9 cellular contexts compared by ENCODE assay signal in the genomic region with DNA sequence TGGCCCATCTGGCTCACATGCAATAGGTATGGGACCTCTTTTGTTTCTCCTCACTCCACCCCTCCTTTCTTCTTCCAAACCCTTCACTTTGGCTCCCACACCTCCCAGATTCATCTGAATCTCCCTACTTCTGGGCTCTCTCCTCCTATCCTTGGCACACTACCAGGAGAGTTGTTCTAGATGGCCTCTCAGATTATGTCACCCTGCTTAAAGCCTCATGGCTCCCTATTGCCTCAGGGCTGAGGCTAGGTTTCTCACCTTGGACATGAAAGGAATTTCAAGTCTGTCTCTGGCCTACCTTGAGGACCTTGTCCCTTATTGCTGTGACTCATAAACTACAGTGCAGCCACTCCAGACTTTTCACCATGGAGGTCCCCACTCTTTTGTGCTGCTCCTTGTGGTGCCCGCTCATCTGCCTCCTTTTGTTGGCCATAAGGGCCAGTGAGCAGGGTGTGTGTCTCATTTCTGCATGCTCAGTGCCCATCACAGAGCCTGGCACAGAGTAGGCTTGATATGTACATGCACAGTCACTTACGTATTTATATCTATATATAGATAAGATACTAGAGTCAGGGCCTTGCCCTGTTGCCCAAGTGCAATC. TPM values are rescaled to one million over a fixed set of nuclear protein-coding genes. Genes with fewer than 3 reads are reported as not detected.
DNase-seq lines count a peak whose midpoint lies in the region; ATAC-seq, FAIRE-seq and TF ChIP-seq lines count a peak whose summit lies in the region.
"Had no signal": no experiment of that assay in that cellular context is flagged by ENCODE, and none has a peak within 500 bp of the region (broad histone marks: within the 10 kb centered on the region; RNA-seq: fewer than 3 reads in every experiment).

No MANE protein-coding gene starts in this region.

- no peak; the same call in 1 of the 2 replicates for ATAC-seq in IMR-90 (ENCODE audit: low read depth)
- peak; percentile 32 for ATAC-seq in body of pancreas
- ATAC-seq in activated CD4-positive, CD25-positive, alpha-beta regulatory T cell treated with anti-CD3 and anti-CD28 coated beads, Interleukin-2, amount 50 U/mL, for 24 hours: no peak

- POLR2A ChIA-PET in IMR-90 (lab: Charles Lee; ENCODE audit: unreplicated experiment): interaction anchor here (2.2 kb wide), 1 partner anchor 10 kb away, joined by 12 read pairs; a partner anchor contains a TSS

- peak overlapping the region; percentile 71 for H4K91ac ChIP-seq in IMR-90 (ENCODE audit: insufficient read depth, low read depth, low read length)

- peak overlapping the region; percentile 86 for H2BK120ac ChIP-seq in IMR-90 (ENCODE audit: low read depth, low read length)

- peak overlapping the region; percentile 53 for H4K5ac ChIP-seq in IMR-90 (ENCODE audit: low read depth, low read length)

- in situ Hi-C loops in IMR-90 (cut with MboI; ENCODE audit: low sequenced_read_pairs): no loop called here

- peak overlapping the region; percentile 79 for H3K4ac ChIP-seq in IMR-90 (ENCODE audit: low read depth, low read length)

- no peak for FAIRE-seq in kidney (lab: Jason Lieb, UNC)

- peak overlapping the region; percentile 27; the same call in 2 of the 3 replicates for H2BK15ac ChIP-seq in IMR-90 (ENCODE audit: low read depth, low read length)

- H3K9ac ChIP-seq in IMR-90 (ENCODE audit: low read depth, low read length) (peak overlapping the region; percentile 54), kidney (ENCODE audit: low read length in 2 of 2) (no peak overlapping the region)

- TF ChIP-seq RAD21 in IMR-90 (IDR thresholded peaks at IDR 0.05; ENCODE audit: low read length): no peak

- BruUV-seq in IMR-90 (replicated peaks; lab: Mats Ljungman, UMichigan): no TSS peak

- H3K9me3 ChIP-seq in IMR-90 (ENCODE audit: control insufficient read depth, insufficient read depth, low read length) (no peaks in the 10 kb centered on the region), body of pancreas (no peaks in the 10 kb centered on the region), kidney (ENCODE audit: control insufficient read depth in 1 of 2, low read length in 2 of 2) (no peaks in the 10 kb centered on the region), testis (no peaks in the 10 kb centered on the region)

- H2AFZ ChIP-seq in IMR-90 (replicated peaks; ENCODE audit: low read length, poor library complexity): peak overlapping the region; percentile 84

- H3K36me3 ChIP-seq in IMR-90 (ENCODE audit: control insufficient read depth, insufficient read depth, low read length) (peaks cover 28% of the 10 kb centered on the region), body of pancreas (replicated peaks in 1 of 2; ENCODE audit: insufficient read depth in 1 of 2, low read depth in 2 of 2) (peaks cover 0 to 6% of the 10 kb centered on the region in 2 donors), kidney (ENCODE audit: control insufficient read depth in 1 of 2, insufficient read depth in 2 of 2, low read length in 2 of 2) (peaks cover 5 to 9% of the 10 kb centered on the region in 2 donors), testis (ENCODE audit: low read depth, missing control alignments) (no peaks in the 10 kb centered on the region)

- H4K20me1 ChIP-seq in IMR-90 (ENCODE audit: insufficient read depth, low read length): peaks cover 19% of the 10 kb centered on the region

- WGBS in IMR-90 (ENCODE audit: extremely low coverage in 2 of 2, insufficient read length in 1 of 2), 2 experiments: no CpG with 5 or more reads among the region's 2 CpGs
- 56 to 75% methylated on average over 2 of the region's 2 CpGs for WGBS in body of pancreas, 2 donors
- WGBS in testis, 2 donors: 81 to 86% methylated on average over 2 of the region's 2 CpGs

- peaks cover 40% of the 10 kb centered on the region for H3K9me1 ChIP-seq in IMR-90 (ENCODE audit: insufficient read depth, low read length)

- peak overlapping the region; percentile 94 for H2AK5ac ChIP-seq in IMR-90 (ENCODE audit: low read depth, low read length)

- dilution Hi-C loops in IMR-90 (cut with HindIII; ENCODE audit: low sequenced_read_pairs, unreplicated experiment): no loop called here

- H3K14ac ChIP-seq in IMR-90 (replicated peaks; ENCODE audit: low read depth, low read length): peak overlapping the region; percentile 41

- TF ChIP-seq POLR2A in IMR-90 (IDR thresholded peaks at IDR 0.05; ENCODE audit: low read depth, low read length) (no peak), body of pancreas (IDR thresholded peaks at IDR 0.05) (no peak), testis (IDR thresholded peaks at IDR 0.05) (no peak)

- H4K8ac ChIP-seq in IMR-90 (ENCODE audit: low read depth in 2 of 2, low read length in 2 of 2): peak overlapping the region; percentile 11 to 85

- H2BK20ac ChIP-seq in IMR-90 (ENCODE audit: low read depth, low read length): peak overlapping the region; percentile 84

- H3K4me1 ChIP-seq in IMR-90 (ENCODE audit: control insufficient read depth, insufficient read depth, low read length) (peaks cover 47% of the 10 kb centered on the region), body of pancreas (no peaks in the 10 kb centered on the region), kidney (ENCODE audit: control insufficient read depth in 1 of 2, insufficient read depth in 1 of 2, low read depth in 1 of 2, low read length in 2 of 2) (peaks cover 4 to 23% of the 10 kb centered on the region in 2 donors), testis (peaks cover 66% of the 10 kb centered on the region)

- TF ChIP-seq CTCF in IMR-90 (conservative IDR thresholded peaks at IDR 0.05; ENCODE audit: low read depth, low read length) (no peak), body of pancreas (IDR thresholded peaks at IDR 0.05) (no peak), kidney (IDR thresholded peaks at IDR 0.05; ENCODE audit: borderline replicate concordance, extremely low read depth, insufficient read depth) (no peak), testis (IDR thresholded peaks at IDR 0.05) (no peak)

- H3K18ac ChIP-seq in IMR-90 (ENCODE audit: low read depth, low read length): peak overlapping the region; percentile 73

- intact Hi-C loops in IMR-90 (cut with micrococcal nuclease): loop anchor here (1.0 to 2.0 kb wide), 2 partner anchors 26 to 121 kb away; a partner anchor contains a TSS
- intact Hi-C loops in body of pancreas (cut with DNase I): no loop called here
- intact Hi-C loops in kidney (cut with DNase I): no loop called here
- intact Hi-C loops in testis (cut with DNase I; ENCODE audit: low total_unique reads): no loop called here

- peak overlapping the region; percentile 36 for H3K4me2 ChIP-seq in IMR-90 (ENCODE audit: low read depth, low read length)

- H2BK5ac ChIP-seq in IMR-90 (ENCODE audit: low read depth, low read length, poor library complexity, severe bottlenecking): peak overlapping the region; percentile 92

- CTCF ChIA-PET in IMR-90 (lab: Yijun Ruan, JAX): no interaction called here

- H2AK9ac ChIP-seq in IMR-90 (replicated peaks; ENCODE audit: low read depth, low read length, poor library complexity): peak overlapping the region; percentile 84

- peak overlapping the region; percentile 45; the same call in 1 of the 2 replicates for H3K56ac ChIP-seq in IMR-90 (ENCODE audit: extremely low read depth, insufficient read depth, low read length)

- no peaks in the 10 kb centered on the region for H3K27me3 ChIP-seq in IMR-90 (ENCODE audit: control insufficient read depth, insufficient read depth, low read length)
- no peaks in the 10 kb centered on the region for H3K27me3 ChIP-seq in body of pancreas
- no peaks in the 10 kb centered on the region for H3K27me3 ChIP-seq in testis

- H3K27ac ChIP-seq in IMR-90 (ENCODE audit: insufficient read depth, low read length) (peak overlapping the region; percentile 95), body of pancreas (peak overlapping the region in 3 of 4 donors; percentile 34 to 54 (median 54)), kidney (ENCODE audit: low read depth in 2 of 2, low read length in 2 of 2) (peak overlapping the region; percentile 49 to 78), testis (peak overlapping the region; percentile 61 to 87)

- peak; percentile 76 for DNase-seq in IMR-90
- DNase-seq in body of pancreas: peak in 2 of 4 donors; percentile 20 to 26
- DNase-seq in kidney: peak; percentile 24
- no peak for DNase-seq in testis
- DNase-seq in NCI-H2081 treated with DMSO at 0.1 percent for 48 hours (lab: John Stamatoyannopoulos, UW): no peak
- no peak for DNase-seq in NOMO-1 treated with dmso at 0.1 percent for 144 hours (lab: John Stamatoyannopoulos, UW; ENCODE audit: unreplicated experiment)
- no peak for DNase-seq in T-helper 2 cell
- DNase-seq: GOT3 had no signal

- peak overlapping the region; percentile 46 for H3K23ac ChIP-seq in IMR-90 (ENCODE audit: low read depth, low read length)

- H3K79me1 ChIP-seq in IMR-90 (ENCODE audit: low read depth in 1 of 2, low read length in 2 of 2): peaks cover 9 to 33% of the 10 kb centered on the region in 2 experiments

- H3K4me3 ChIP-seq in IMR-90 (ENCODE audit: insufficient read depth, low read depth, low read length) (no peak overlapping the region), body of pancreas (no peak overlapping the region), kidney (ENCODE audit: low read length in 2 of 2) (no peak overlapping the region), testis (no peak overlapping the region)

RNA-seq across cellular contexts. Expression of a gene that starts 1.0 kb away (rescaled TPM):
- total RNA-seq in IMR-90 (2012; rRNA removed) (5.0 and 7.0 TPM in 2 replicates), body of pancreas (10 to 100 TPM; 25.7 to 35.3 TPM), kidney (51.1 TPM), testis (10 to 100 TPM; 24.0 to 55.7 TPM)
- polyA plus RNA-seq in IMR-90 (2012; rRNA removed) (69.5 and 71.6 TPM in 2 replicates), kidney (ENCODE audit: insufficient read depth, low read depth, low replicate concordance) (27.6 TPM), testis (ENCODE audit: insufficient read depth, low read depth, low replicate concordance) (108 TPM)
- 64.0 and 103 TPM in 2 replicates for polyA plus RNA-seq in IMR-90 (2012; cell fraction: cytosol; rRNA removed)
- 30.2 and 36.0 TPM in 2 replicates for polyA plus RNA-seq in IMR-90 (2012; cell fraction: nucleus; rRNA removed; ENCODE audit: low replicate concordance)

RNA-seq across cellular contexts. Expression of a gene that starts 9.7 kb away (rescaled TPM):
- total RNA-seq in IMR-90 (2012; rRNA removed) (6.4 and 9.7 TPM in 2 replicates), body of pancreas (10 to 100 TPM; 10.1 to 29.3 TPM), kidney (36.7 TPM), testis (10 to 100 TPM; 49.7 to 65.4 TPM)
- polyA plus RNA-seq in IMR-90 (2012; rRNA removed) (20.7 and 25.4 TPM in 2 replicates), kidney (ENCODE audit: insufficient read depth, low read depth, low replicate concordance) (7.1 TPM), testis (ENCODE audit: insufficient read depth, low read depth, low replicate concordance) (54.1 TPM)
- polyA plus RNA-seq in IMR-90 (2012; cell fraction: cytosol; rRNA removed): 31.6 and 31.9 TPM in 2 replicates
- polyA plus RNA-seq in IMR-90 (2012; cell fraction: nucleus; rRNA removed; ENCODE audit: low replicate concordance): 48.2 and 94.1 TPM in 2 replicates

RNA-seq across cellular contexts. Expression of a gene that starts 23.0 kb away (rescaled TPM):
- total RNA-seq in IMR-90 (2012; rRNA removed): 1.7 and 2.5 TPM in 2 replicates
- 5.5 and 5.7 TPM in 2 replicates for polyA plus RNA-seq in IMR-90 (2012; rRNA removed)
- polyA plus RNA-seq in IMR-90 (2012; cell fraction: cytosol; rRNA removed): 2.2 and 2.8 TPM in 2 replicates
- polyA plus RNA-seq in IMR-90 (2012; cell fraction: nucleus; rRNA removed; ENCODE audit: low replicate concordance): 32.3 and 51.9 TPM in 2 replicates
- 1 to 10 TPM in 1 of 2 donors, under 1 TPM in 1; 0.52 to 5.9 TPM for total RNA-seq in body of pancreas
- 7.3 TPM for total RNA-seq in kidney
- 0.99 TPM for polyA plus RNA-seq in kidney (ENCODE audit: insufficient read depth, low read depth, low replicate concordance)
- total RNA-seq in testis: 1 to 10 TPM; 2.1 to 8.1 TPM
- polyA plus RNA-seq in testis (ENCODE audit: insufficient read depth, low read depth, low replicate concordance): 4.6 TPM

RNA-seq across cellular contexts. Expression of a gene that starts 25.5 kb away (rescaled TPM):
- total RNA-seq in IMR-90 (2012; rRNA removed): 23.3 and 42.5 TPM in 2 replicates
- 43.8 and 54.9 TPM in 2 replicates for polyA plus RNA-seq in IMR-90 (2012; rRNA removed)
- polyA plus RNA-seq in IMR-90 (2012; cell fraction: cytosol; rRNA removed): 53.7 and 71.4 TPM in 2 replicates
- polyA plus RNA-seq in IMR-90 (2012; cell fraction: nucleus; rRNA removed; ENCODE audit: low replicate concordance): 30.7 and 46.9 TPM in 2 replicates
- 10 to 100 TPM; 10.4 to 53.4 TPM for total RNA-seq in body of pancreas
- 32.1 TPM for total RNA-seq in kidney
- 67.5 TPM for polyA plus RNA-seq in kidney (ENCODE audit: insufficient read depth, low read depth, low replicate concordance)
- 10 to 100 TPM; 42.1 to 59.9 TPM for total RNA-seq in testis
- 132 TPM for polyA plus RNA-seq in testis (ENCODE audit: insufficient read depth, low read depth, low replicate concordance)

Comparison
In these comparisons a context has a peak if more than half of its experiments do, and no peak if none do; other contexts are left out.
1. DNase-seq: peak in IMR-90 (single experiment) and kidney (single experiment); none in testis (single experiment), NCI-H2081 treated with DMSO at 0.1 percent for 48 hours (single experiment), NOMO-1 treated with dmso at 0.1 percent for 144 hours (single experiment) and T-helper 2 cell (0 of 5).
2. Peak in every context shown above with its lines, with median percentiles within 50 percentile points of each other: H3K27ac ChIP-seq.